19 cellular contexts compared by ENCODE assay signal in genomic region chr7:135177021-135177696, GRCh38. TPM values are rescaled to one million over a fixed set of nuclear protein-coding genes. Genes with fewer than 3 reads are reported as not detected.
DNase-seq lines count a peak whose midpoint lies in the region; ATAC-seq and TF ChIP-seq lines count a peak whose summit lies in the region.
"Had no signal": no experiment of that assay in that cellular context is flagged by ENCODE, and none has a peak within 500 bp of the region (broad histone marks: within the 10 kb centered on the region; RNA-seq: fewer than 3 reads in every experiment).

No MANE protein-coding gene starts in this region.

- no peak for ATAC-seq in HG03469 (IDR thresholded peaks at IDR 0.05; ENCODE audit: unreplicated experiment)
- ATAC-seq: stimulated activated naive CD8-positive, alpha-beta T cell treated with anti-CD3 and anti-CD28 coated beads, Interleukin-15, Interleukin-2, amounts not matched to agents 100 U/mL and 50 U/mL, for 24 hours had no signal

- no peak overlapping the region for H3K4ac ChIP-seq in mesendoderm (ENCODE audit: low read depth, low read length)

- H3K36me3 ChIP-seq in NT2/D1 (ENCODE audit: insufficient read depth, insufficient read length, low read length), result peaks cover 4% of the 10 kb centered on the region
- H3K36me3 ChIP-seq in mesendoderm (ENCODE audit: control insufficient read depth, insufficient read depth, low read length), result no peaks in the 10 kb centered on the region
- H3K36me3 ChIP-seq: brain microvascular endothelial cell, uterus had no signal

- H2BK120ac ChIP-seq in mesendoderm (ENCODE audit: low read depth, low read length), result no peak overlapping the region

- no peak overlapping the region for H4K5ac ChIP-seq in mesendoderm (ENCODE audit: low read length)

- H2AK5ac ChIP-seq in mesendoderm (ENCODE audit: low read length), result no peak overlapping the region

- H3K27ac ChIP-seq in mesendoderm (ENCODE audit: low read depth, low read length), result no peak overlapping the region
- H3K27ac ChIP-seq: brain microvascular endothelial cell, parathyroid adenoma, SK-N-MC, uterus had no signal

- H3K27me3 ChIP-seq in NT2/D1 (ENCODE audit: insufficient read depth, insufficient read length) (no peaks in the 10 kb centered on the region), mesendoderm (ENCODE audit: insufficient read depth, low read length, poor library complexity) (no peaks in the 10 kb centered on the region)
- H3K27me3 ChIP-seq: brain microvascular endothelial cell, uterus had no signal

- no peak overlapping the region for H3K9ac ChIP-seq in NT2/D1 (ENCODE audit: insufficient read length, low read depth)
- no peak overlapping the region for H3K9ac ChIP-seq in mesendoderm (ENCODE audit: low read length)
- H3K9ac ChIP-seq: parathyroid adenoma had no signal

- no peaks in the 10 kb centered on the region for H3K79me2 ChIP-seq in mesendoderm (ENCODE audit: control insufficient read depth, insufficient read depth, low read length)
- H3K79me2 ChIP-seq: parathyroid adenoma had no signal

- no peaks in the 10 kb centered on the region for H3K79me1 ChIP-seq in mesendoderm (ENCODE audit: low read length)

- no peak overlapping the region for H4K8ac ChIP-seq in mesendoderm (ENCODE audit: low read depth, low read length)

- no peak overlapping the region for H3K18ac ChIP-seq in mesendoderm (ENCODE audit: low read length)

- H3K4me3 ChIP-seq in NT2/D1 (ENCODE audit: insufficient read length, low read depth) (no peak overlapping the region), epithelial cell of esophagus (ENCODE audit: low read length) (no peak overlapping the region), mesendoderm (ENCODE audit: low read length) (no peak overlapping the region)
- H3K4me3 ChIP-seq: SK-N-MC, uterus had no signal

- TF ChIP-seq CTCF in epithelial cell of esophagus (IDR thresholded peaks at IDR 0.05; ENCODE audit: insufficient read depth, low read depth, low read length, missing control alignments), result no peak

- no peak overlapping the region for H3K23ac ChIP-seq in mesendoderm (ENCODE audit: low read length)

- no peak overlapping the region for H3K4me2 ChIP-seq in mesendoderm (ENCODE audit: low read length)

- no peak overlapping the region for H2BK15ac ChIP-seq in mesendoderm (replicated peaks; ENCODE audit: low read depth)

- no CpG with 5 or more reads among the region's 9 CpGs for WGBS in mesendoderm (ENCODE audit: extremely low coverage, insufficient coverage, low lambda C conversion rate)

- H3K56ac ChIP-seq in mesendoderm (ENCODE audit: low read length), result no peak overlapping the region

- H2BK5ac ChIP-seq in mesendoderm (ENCODE audit: low read length), result no peak overlapping the region

- DNase-seq in ELF-1 (ENCODE audit: low read depth, low spot score), result peak; percentile 89
- peak; percentile 71 for DNase-seq in NT2/D1 (ENCODE audit: low read depth, low spot score)
- peak; percentile 98 for DNase-seq in epithelial cell of esophagus (ENCODE audit: low read depth)
- peak; percentile 80 for DNase-seq in mesendoderm
- no peak for DNase-seq in putamen (ENCODE audit: low spot score)
- DNase-seq in LoVo (ENCODE audit: low spot score), result no peak
- no peak for DNase-seq in ecto neural progenitor cell (ENCODE audit: low spot score)
- DNase-seq: activated CD4-positive, alpha-beta T cell treated with anti-CD3 and anti-CD28 coated beads, Interleukin-2, amount 10 ng/mL, durations not matched to agents 24 days and 14 days; activated T-cell treated with anti-CD3 and anti-CD28 coated beads, Interleukin-2, amount 50 U/mL, for 1 hour; brain microvascular endothelial cell; dermis blood vessel endothelial cell; NCI-H187; NCI-H510A; stimulated activated naive CD8-positive, alpha-beta T cell treated with anti-CD3 and anti-CD28 coated beads, Interleukin-15, Interleukin-2, amounts not matched to agents 100 U/mL and 50 U/mL, for 24 hours; uterus had no signal

- peaks cover 43% of the 10 kb centered on the region for H3K9me3 ChIP-seq in NT2/D1 (ENCODE audit: insufficient read depth, low read length)

- H3K4me1 ChIP-seq in NT2/D1 (ENCODE audit: insufficient read depth, insufficient read length), result peaks cover 3% of the 10 kb centered on the region
- H3K4me1 ChIP-seq in mesendoderm (ENCODE audit: control insufficient read depth, low read depth, low read length), result no peaks in the 10 kb centered on the region
- H3K4me1 ChIP-seq: parathyroid adenoma, uterus had no signal

RNA-seq across cellular contexts. Expression of gene CYREN, which starts 6.7 kb away (rescaled TPM):
- 32.4 TPM for polyA plus RNA-seq in mesendoderm (2013, experiment 1 of 2)
- 31.9 TPM for polyA plus RNA-seq in mesendoderm (2013, experiment 2 of 2)

RNA-seq across cellular contexts. Expression of gene TMEM140, which starts 29.3 kb away (rescaled TPM):
- polyA plus RNA-seq in mesendoderm (2013, experiment 1 of 2), result not detected
- polyA plus RNA-seq in mesendoderm (2013, experiment 2 of 2), result not detected

RNA-seq across cellular contexts. Expression of gene WDR91, which starts 34.2 kb away (rescaled TPM):
- polyA plus RNA-seq in mesendoderm (2013, experiment 1 of 2), result 4.4 TPM
- 4.7 TPM for polyA plus RNA-seq in mesendoderm (2013, experiment 2 of 2)

RNA-seq across cellular contexts. Expression of gene STRA8, which starts 56.5 kb away (rescaled TPM):
- not detected for polyA plus RNA-seq in mesendoderm (2013, experiment 1 of 2)
- not detected for polyA plus RNA-seq in mesendoderm (2013, experiment 2 of 2)
- polyA plus RNA-seq: AG04450 had no signal

Comparison
In these comparisons a context has a peak if more than half of its experiments do, and no peak if none do; other contexts are left out.
1. DNase-seq: peak in ELF-1 (single experiment), NT2/D1 (single experiment), epithelial cell of esophagus (single experiment) and mesendoderm (single experiment); none in putamen (single experiment), LoVo (single experiment) and ecto neural progenitor cell (single experiment).